ENCODE assay signal across 10 cellular contexts in genomic region chr19:8001651-8001994, GRCh38. TPM values are rescaled to one million over a fixed set of nuclear protein-coding genes. Genes with fewer than 3 reads are reported as not detected.
DNase-seq lines count a peak whose midpoint lies in the region; ATAC-seq and TF ChIP-seq lines count a peak whose summit lies in the region.
"Had no signal": no experiment of that assay in that cellular context is flagged by ENCODE, and none has a peak within 500 bp of the region (broad histone marks: within the 10 kb centered on the region; RNA-seq: fewer than 3 reads in every experiment).

No MANE protein-coding gene starts in this region.

- DNase-seq in H9 = no peak
- peak; percentile 22 for DNase-seq in activated CD8-positive, alpha-beta T cell treated with anti-CD3 and anti-CD28 coated beads for 36 hours
- no peak for DNase-seq in right cardiac atrium
- no peak for DNase-seq in HPDE6-E6E7 (ENCODE audit: extremely low spot score)
- no peak for DNase-seq in prostate gland (ENCODE audit: low spot score)
- no peak for DNase-seq in superior temporal gyrus (ENCODE audit: extremely low spot score)
- no peak for DNase-seq in NCI-H446 treated with DMSO at 0.1 percent for 48 hours (lab: John Stamatoyannopoulos, UW)

- H2BK120ac ChIP-seq in H9 (ENCODE audit: low read depth, low read length, poor library complexity, severe bottlenecking) = no peak overlapping the region

- H2AFZ ChIP-seq in H9 (ENCODE audit: low read length) = no peak overlapping the region

- H3K4me2 ChIP-seq in H9 (ENCODE audit: insufficient read depth, insufficient read length, low read length) = no peak overlapping the region

- H3K27ac ChIP-seq in H9 (ENCODE audit: insufficient read length, low read depth, low read length) = no peak overlapping the region
- H3K27ac ChIP-seq in right cardiac atrium (ENCODE audit: low read length) = peak overlapping the region; percentile 89
- peak overlapping the region in 13 of 21 experiments; percentile 4 to 83 (median 46) for H3K27ac ChIP-seq in skin epidermis
- peak overlapping the region in 1 of 2 donors; percentile 63 for H3K27ac ChIP-seq in prostate gland

- no peak overlapping the region for H2BK12ac ChIP-seq in H9 (ENCODE audit: insufficient read length, low read depth, low read length)

- no peaks in the 10 kb centered on the region for H3K36me3 ChIP-seq in prostate gland

- no peak overlapping the region for H2AK5ac ChIP-seq in H9 (ENCODE audit: insufficient read length, low read length)

- H3K23me2 ChIP-seq in H9 (ENCODE audit: insufficient read length, low read depth, low read length, poor library complexity, severe bottlenecking) = peaks cover 17% of the 10 kb centered on the region

- H3K79me1 ChIP-seq in H9 (ENCODE audit: insufficient read depth, low read depth, low read length, poor library complexity, severe bottlenecking) = no peaks in the 10 kb centered on the region

- H3K56ac ChIP-seq in H9 (ENCODE audit: insufficient read length, low read depth, low read length) = no peak overlapping the region

- peaks cover 4% of the 10 kb centered on the region for H4K20me1 ChIP-seq in H9 (ENCODE audit: control insufficient read depth, insufficient read depth, insufficient read length)

- ATAC-seq in activated CD8-positive, alpha-beta T cell treated with anti-CD3 and anti-CD28 coated beads for 36 hours = no peak
- ATAC-seq in right cardiac atrium = no peak

- H3K27ac Mint-ChIP-seq in H9 = peak overlapping the region; percentile 91 to 96 (median 95); a peak in 5 of 7 replicates
- H3K27ac Mint-ChIP-seq in activated CD8-positive, alpha-beta T cell treated with anti-CD3 and anti-CD28 coated beads for 36 hours = peak overlapping the region; percentile 85

- POLR2A ChIA-PET in activated CD8-positive, alpha-beta T cell treated with anti-CD3 and anti-CD28 coated beads for 36 hours (lab: Charles Lee) = interaction anchor here (1.2 kb wide), 1 partner anchor 58 kb away, joined by 5 read pairs; the partner anchor contains the start of gene TIMM44

- H3K27me3 ChIP-seq in H9 (ENCODE audit: insufficient read depth, low read length) (no peaks in the 10 kb centered on the region), right cardiac atrium (ENCODE audit: control insufficient read depth, insufficient read depth) (no peaks in the 10 kb centered on the region), prostate gland (replicated peaks; ENCODE audit: insufficient read depth) (no peaks in the 10 kb centered on the region)

- H3K36me3 Mint-ChIP-seq in H9 (ENCODE audit: insufficient read depth in 1 of 3, low read depth in 3 of 3) = peaks cover 13 to 28% (median 22%) of the 10 kb centered on the region in 3 experiments
- peaks cover 16% of the 10 kb centered on the region for H3K36me3 Mint-ChIP-seq in activated CD8-positive, alpha-beta T cell treated with anti-CD3 and anti-CD28 coated beads for 36 hours (ENCODE audit: low read depth)

- no peak overlapping the region for H3K23ac ChIP-seq in H9 (ENCODE audit: insufficient read length, low read depth, low read length)

- H3K18ac ChIP-seq in H9 (ENCODE audit: insufficient read length, low read depth, low read length) = no peak overlapping the region

- no peak overlapping the region for H4K91ac ChIP-seq in H9 (ENCODE audit: insufficient read length, low read depth, low read length)

- no peak overlapping the region for H2BK15ac ChIP-seq in H9 (ENCODE audit: low read depth, low read length)

- H4K8ac ChIP-seq in H9 (replicated peaks; ENCODE audit: insufficient read length, low read depth, low read length) = no peak overlapping the region

- no CpG with 5 or more reads among the region's 5 CpGs for WGBS in H9 (ENCODE audit: extremely low coverage, insufficient read length, low lambda C conversion rate)
- 66% methylated on average over 5 of the region's 5 CpGs for WGBS in right cardiac atrium
- 70% methylated on average over 5 of the region's 5 CpGs for WGBS in prostate gland

- TF ChIP-seq CTCF in H9 (conservative IDR thresholded peaks at IDR 0.05) = no peak; the same call in 2 of the 3 replicates
- no peak for TF ChIP-seq CTCF in activated CD8-positive, alpha-beta T cell treated with anti-CD3 and anti-CD28 coated beads for 36 hours (IDR thresholded peaks at IDR 0.05)
- no peak for TF ChIP-seq CTCF in prostate gland (IDR thresholded peaks at IDR 0.05)

- H3K9me3 ChIP-seq in H9 (ENCODE audit: control insufficient read depth, low read depth, low read length) (no peaks in the 10 kb centered on the region), right cardiac atrium (ENCODE audit: control insufficient read depth, low read length) (no peaks in the 10 kb centered on the region), prostate gland (no peaks in the 10 kb centered on the region)

- no peak overlapping the region for H3K14ac ChIP-seq in H9 (ENCODE audit: insufficient read depth, low read length)

- intact Hi-C loops in activated CD8-positive, alpha-beta T cell treated with anti-CD3 and anti-CD28 coated beads for 36 hours (cut with micrococcal nuclease) = loop anchor here (10.0 kb wide), 1 partner anchor 57 kb away; the partner anchor contains the start of gene TIMM44
- intact Hi-C loops in right cardiac atrium (cut with DNase I) (loop anchor here in 1 of 4 donors (5.0 to 10.0 kb wide), 2 partner anchors 34 to 57 kb away; partner anchors contain the start of gene TIMM44), prostate gland (cut with DNase I) (loop anchor here (5.0 to 10.0 kb wide), 2 partner anchors 59 to 253 kb away; partner anchors contain the start of gene TIMM44)

- no peak overlapping the region for H3K9ac ChIP-seq in H9 (ENCODE audit: extremely low read depth, insufficient read length, low read length)

- no peaks in the 10 kb centered on the region for H3K9me3 Mint-ChIP-seq in H9
- no peaks in the 10 kb centered on the region for H3K9me3 Mint-ChIP-seq in activated CD8-positive, alpha-beta T cell treated with anti-CD3 and anti-CD28 coated beads for 36 hours

- H3K4me1 ChIP-seq in H9 (ENCODE audit: insufficient read depth, low read length) (peaks cover 8% of the 10 kb centered on the region; the same call in 1 of the 2 replicates), right cardiac atrium (ENCODE audit: control insufficient read depth, insufficient read depth, low read length) (peaks cover 16% of the 10 kb centered on the region), prostate gland (replicated peaks) (peaks cover 19% of the 10 kb centered on the region)

- H3T11ph ChIP-seq in H9 (ENCODE audit: low read length) = no peak overlapping the region

- no peak for TF ChIP-seq POLR2A in prostate gland (IDR thresholded peaks at IDR 0.05)

- H2BK20ac ChIP-seq in H9 (ENCODE audit: low read depth, low read length, poor library complexity, severe bottlenecking) = no peak overlapping the region

- H3K27me3 Mint-ChIP-seq in H9 (ENCODE audit: low read depth) = no peaks in the 10 kb centered on the region
- H3K27me3 Mint-ChIP-seq in activated CD8-positive, alpha-beta T cell treated with anti-CD3 and anti-CD28 coated beads for 36 hours = no peaks in the 10 kb centered on the region

- CTCF ChIA-PET in activated CD8-positive, alpha-beta T cell treated with anti-CD3 and anti-CD28 coated beads for 36 hours (lab: Charles Lee) = interaction anchor here (0.9 to 3.8 kb wide), 13 partner anchors 9 to 93 kb away, joined by 3 to 31 read pairs (median 5); partner anchors contain the start of gene TIMM44

- peaks cover 68% of the 10 kb centered on the region for H3K79me2 ChIP-seq in H9 (ENCODE audit: insufficient read depth, low read length)

- H3K4me3 ChIP-seq in right cardiac atrium (ENCODE audit: low read length) (no peak overlapping the region), skin epidermis (no peak overlapping the region), prostate gland (no peak overlapping the region)

- H3K4me3 Mint-ChIP-seq in H9 = peak overlapping the region; percentile 61 to 81; a peak in 4 of 5 replicates
- H3K4me3 Mint-ChIP-seq in activated CD8-positive, alpha-beta T cell treated with anti-CD3 and anti-CD28 coated beads for 36 hours = peak overlapping the region; percentile 87

- H3K4me1 Mint-ChIP-seq in H9 = peaks cover 40 to 49% of the 10 kb centered on the region in 2 experiments
- H3K4me1 Mint-ChIP-seq in activated CD8-positive, alpha-beta T cell treated with anti-CD3 and anti-CD28 coated beads for 36 hours (ENCODE audit: low read depth) = peaks cover 51% of the 10 kb centered on the region

- no peak overlapping the region for H3K4ac ChIP-seq in H9 (ENCODE audit: low read depth, low read length)

- no peak overlapping the region for H4K5ac ChIP-seq in H9 (ENCODE audit: insufficient read length, low read depth, low read length)

- H2BK5ac ChIP-seq in H9 (ENCODE audit: insufficient read length, low read length) = no peak overlapping the region

RNA-seq across cellular contexts. Expression of gene ELAVL1, which starts 3.8 kb away (rescaled TPM):
- total RNA-seq in H9 (2021) (147 and 149 TPM in 2 replicates), right cardiac atrium (10 to 100 TPM; 55.4 to 67.5 (median 64.6) TPM), prostate gland (10 to 100 TPM; 35.6 to 76.9 TPM)
- total RNA-seq in activated CD8-positive, alpha-beta T cell treated with anti-CD3 and anti-CD28 coated beads for 36 hours = 100 to 1,000 TPM; 161 to 164 TPM
- polyA plus RNA-seq in right cardiac atrium = 28.4 TPM

RNA-seq across cellular contexts. Expression of gene CCL25, which starts 50.9 kb away (rescaled TPM):
- total RNA-seq in H9 (2021) = not detected in 2 replicates
- under 1 TPM in 1 of 2 experiments, not detected in 1; 0.29 TPM for total RNA-seq in activated CD8-positive, alpha-beta T cell treated with anti-CD3 and anti-CD28 coated beads for 36 hours
- total RNA-seq in right cardiac atrium = not detected
- not detected for polyA plus RNA-seq in right cardiac atrium
- not detected for total RNA-seq in prostate gland
- total RNA-seq: epithelial cell of proximal tubule, sciatic nerve had no signal

RNA-seq across cellular contexts. Expression of gene TIMM44, which starts 58.2 kb away (rescaled TPM):
- total RNA-seq in H9 (2021) = 114 and 122 TPM in 2 replicates
- total RNA-seq in activated CD8-positive, alpha-beta T cell treated with anti-CD3 and anti-CD28 coated beads for 36 hours = 10 to 100 TPM; 92.3 to 95.5 TPM
- total RNA-seq in right cardiac atrium = 10 to 100 TPM; 51.1 to 88.9 (median 64.0) TPM
- polyA plus RNA-seq in right cardiac atrium = 64.6 TPM
- total RNA-seq in prostate gland = 10 to 100 TPM; 47.3 to 83.4 TPM
